In the genomic region with DNA sequence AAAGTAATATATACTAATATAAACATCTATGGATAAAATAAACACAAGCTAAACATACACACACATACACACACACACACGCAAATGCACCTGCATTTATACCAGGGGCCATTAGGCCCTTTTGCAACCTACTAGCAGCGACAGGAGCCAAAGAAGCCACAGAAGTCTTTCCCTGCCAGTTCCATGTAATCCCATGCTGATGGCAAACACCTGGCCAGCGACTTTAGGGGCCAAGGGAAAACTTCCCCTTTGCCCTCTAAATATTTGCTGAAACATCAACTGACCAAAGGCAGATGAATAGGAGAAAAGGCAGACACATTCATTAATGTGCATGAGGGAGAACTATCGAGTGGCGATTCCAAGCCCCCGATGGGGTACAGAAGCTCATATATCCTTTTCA, we compare ENCODE assay signal across 26 cellular contexts. TPM values are rescaled to one million over a fixed set of nuclear protein-coding genes. Genes with fewer than 3 reads are reported as not detected.
A peak's percentile ranks its signal among the peaks of the same experiment; 100 is the strongest.
DNase-seq lines count a peak whose midpoint lies in the region; ATAC-seq and TF ChIP-seq lines count a peak whose summit lies in the region.
"Had no signal": no experiment of that assay in that cellular context is flagged by ENCODE, and none has a peak within 500 bp of the region (broad histone marks: within the 10 kb centered on the region; RNA-seq: fewer than 3 reads in every experiment).

No MANE protein-coding gene starts in this region.

- H3K27me3 Mint-ChIP-seq in CD14-positive monocyte (ENCODE audit: low read depth in 3 of 3): peaks cover 0 to 4% (median 1%) of the 10 kb centered on the region in 3 donors
- H3K27me3 Mint-ChIP-seq in progenitor cell of endocrine pancreas: peaks cover 8% of the 10 kb centered on the region

- ATAC-seq in left lobe of liver (peak; percentile 88), HG02884 (IDR thresholded peaks at IDR 0.05; ENCODE audit: unreplicated experiment) (no peak)
- ATAC-seq: A549, Right ventricle myocardium inferior had no signal

- no peak overlapping the region for H3K4me3 Mint-ChIP-seq in CD14-positive monocyte
- no peak overlapping the region for H3K4me3 Mint-ChIP-seq in progenitor cell of endocrine pancreas (ENCODE audit: low read depth)
- H3K4me3 Mint-ChIP-seq: CD4-positive, alpha-beta T cell had no signal

- intact Hi-C loops in CD14-positive monocyte (cut with micrococcal nuclease): no loop called here

- H3K27ac Mint-ChIP-seq in CD14-positive monocyte (peak overlapping the region; percentile 90 to 99 (median 97)), progenitor cell of endocrine pancreas (peak overlapping the region; percentile 9)
- H3K27ac Mint-ChIP-seq: CD4-positive, alpha-beta T cell had no signal

- DNase-seq in CD14-positive monocyte (ENCODE audit: low spot score) (no peak), NCI-H146 treated with DMSO at 0.1 percent for 48 hours (lab: John Stamatoyannopoulos, UW; ENCODE audit: unreplicated experiment) (peak; percentile 35), left lobe of liver (ENCODE audit: low spot score) (peak; percentile 75), progenitor cell of endocrine pancreas (ENCODE audit: low spot score, unreplicated experiment) (no peak), NCI-H1105 (lab: John Stamatoyannopoulos, UW) (no peak), ACHN (no peak), germinal center (ENCODE audit: low spot score) (no peak)
- DNase-seq: BE2C, COR-L47, DMS153, GM23248, HCEC 1CT, MM.1S, NCI-H1048, NCI-H1436, NCI-H2029 treated with DMSO at 0.1 percent for 48 hours, NCI-H226, NCI-H510A treated with DMSO at 0.1 percent for 48 hours, NCI-H748 treated with DMSO at 0.1 percent for 48 hours, OCI-M1 had no signal

- in situ Hi-C loops in ACHN (cut with HindIII; ENCODE audit: low pct_ligation_motif_present, low pct_unique_long_range_greater_than_20kb, low sequenced_read_pairs): no loop called here

- peaks cover 1 to 4% of the 10 kb centered on the region in 2 donors for H3K36me3 Mint-ChIP-seq in CD14-positive monocyte
- H3K36me3 Mint-ChIP-seq in progenitor cell of endocrine pancreas (ENCODE audit: insufficient read depth): no peaks in the 10 kb centered on the region

- TF ChIP-seq CTCF in CD14-positive monocyte (IDR thresholded peaks at IDR 0.05) (no peak), progenitor cell of endocrine pancreas (IDR thresholded peaks at IDR 0.05; ENCODE audit: unreplicated experiment) (no peak)

- peaks cover 0 to 3% (median 0%) of the 10 kb centered on the region in 7 donors for H3K9me3 Mint-ChIP-seq in CD14-positive monocyte
- H3K9me3 Mint-ChIP-seq in progenitor cell of endocrine pancreas (ENCODE audit: low read depth): peaks cover 3% of the 10 kb centered on the region

- H3K4me1 Mint-ChIP-seq in CD14-positive monocyte (peaks cover 89% of the 10 kb centered on the region), progenitor cell of endocrine pancreas (ENCODE audit: low read depth) (peaks cover 36% of the 10 kb centered on the region)

RNA-seq across cellular contexts. Expression of a gene that starts 14.8 kb away (rescaled TPM):
- 10 to 100 TPM in 1 of 2 donors, 1 to 10 TPM in 1; 2.8 to 12.7 TPM for polyA plus RNA-seq in CD14-positive monocyte
- total RNA-seq in left lobe of liver: 6.0 TPM
- total RNA-seq in progenitor cell of endocrine pancreas: 0.55 and 0.96 TPM in 2 replicates
- total RNA-seq: CD4-positive, alpha-beta T cell; G401; GM23248; SJSA1 had no signal
- polyA plus RNA-seq: GM23248 had no signal

Comparison
In these comparisons a context has a peak if more than half of its experiments do, and no peak if none do; other contexts are left out.
1. DNase-seq: peak in NCI-H146 treated with DMSO at 0.1 percent for 48 hours (single experiment) and left lobe of liver (single experiment); none in CD14-positive monocyte (single experiment), progenitor cell of endocrine pancreas (single experiment), NCI-H1105 (single experiment), ACHN (single experiment) and germinal center (single experiment).